Comparison of ENCODE assay signal across 15 cellular contexts in genomic region chr11:48029686-48030279, GRCh38. TPM values are rescaled to one million over a fixed set of nuclear protein-coding genes. Genes with fewer than 3 reads are reported as not detected.
DNase-seq lines count a peak whose midpoint lies in the region; TF ChIP-seq lines count a peak whose summit lies in the region.
"Had no signal": no experiment of that assay in that cellular context is flagged by ENCODE, and none has a peak within 500 bp of the region (broad histone marks: within the 10 kb centered on the region; RNA-seq: fewer than 3 reads in every experiment).

No MANE protein-coding gene starts in this region.

- intact Hi-C loops in Caco-2 (cut with micrococcal nuclease; ENCODE audit: unreplicated experiment): no loop called here
- intact Hi-C loops in posterior vena cava (cut with DNase I): loop anchor here in 1 of 2 donors (10.0 kb wide), 1 partner anchor 75 kb away; no protein-coding TSS in a partner anchor
- intact Hi-C loops in lower leg skin (cut with DNase I; ENCODE audit: low total_unique reads): no loop called here

- H3K4me1 ChIP-seq in Caco-2 (no peaks in the 10 kb centered on the region), adipocyte (ENCODE audit: control insufficient read depth, insufficient read depth, low read length) (peaks cover 30% of the 10 kb centered on the region)
- H3K4me1 ChIP-seq: ascending aorta, SJCRH30 had no signal

- CTCF ChIA-PET in Caco-2 (lab: Charles Lee): no interaction called here

- H3K27me3 Mint-ChIP-seq in Caco-2 (ENCODE audit: insufficient read depth, unreplicated experiment) (no peaks in the 10 kb centered on the region), progenitor cell of endocrine pancreas (no peaks in the 10 kb centered on the region)

- no TSS peak for BruUV-seq in Caco-2 (replicated peaks; lab: Mats Ljungman, UMichigan)

- 68 to 70% methylated on average over 5 of the region's 5 CpGs for WGBS in lower leg skin, 2 donors

- H3K4me1 Mint-ChIP-seq in Caco-2 (ENCODE audit: low read depth, unreplicated experiment) (peaks cover 8% of the 10 kb centered on the region), progenitor cell of endocrine pancreas (ENCODE audit: low read depth) (peaks cover 3% of the 10 kb centered on the region)

- TF ChIP-seq CTCF in Caco-2 (IDR thresholded peaks at IDR 0.05; ENCODE audit: insufficient read depth in 1 of 2, low read depth in 1 of 2, low read length in 1 of 2, severe bottlenecking in 1 of 2, unreplicated experiment in 1 of 2) (no peak), progenitor cell of endocrine pancreas (IDR thresholded peaks at IDR 0.05; ENCODE audit: unreplicated experiment) (no peak), lower leg skin (IDR thresholded peaks at IDR 0.05) (no peak)

- H3K36me3 Mint-ChIP-seq in Caco-2 (ENCODE audit: insufficient read depth, unreplicated experiment) (no peaks in the 10 kb centered on the region), progenitor cell of endocrine pancreas (ENCODE audit: insufficient read depth) (peaks cover 2% of the 10 kb centered on the region)

- H3K36me3 ChIP-seq in Caco-2 (ENCODE audit: control insufficient read depth, insufficient read depth, low read length): no peaks in the 10 kb centered on the region
- H3K36me3 ChIP-seq in adipocyte (ENCODE audit: control insufficient read depth, insufficient read depth, low read length, severe bottlenecking): no peaks in the 10 kb centered on the region
- H3K36me3 ChIP-seq: ascending aorta, left lung, SJCRH30, upper lobe of right lung had no signal

- no peak overlapping the region for H3K9ac ChIP-seq in adipocyte (ENCODE audit: low read length)

- H3K9me3 Mint-ChIP-seq in Caco-2 (ENCODE audit: unreplicated experiment): no peaks in the 10 kb centered on the region
- no peaks in the 10 kb centered on the region for H3K9me3 Mint-ChIP-seq in progenitor cell of endocrine pancreas (ENCODE audit: low read depth)

- POLR2A ChIA-PET in Caco-2 (lab: Charles Lee): no interaction called here

- H3K4me3 Mint-ChIP-seq in Caco-2 (ENCODE audit: unreplicated experiment) (no peak overlapping the region), progenitor cell of endocrine pancreas (ENCODE audit: low read depth) (no peak overlapping the region)

- H3K27me3 ChIP-seq in Caco-2 (replicated peaks; ENCODE audit: control insufficient read depth, insufficient read depth, low read length) (no peaks in the 10 kb centered on the region), adipocyte (replicated peaks; ENCODE audit: control insufficient read depth, insufficient read depth, low read length) (no peaks in the 10 kb centered on the region)
- H3K27me3 ChIP-seq: ascending aorta, left lung, SJCRH30, upper lobe of right lung had no signal

- H3K4me3 ChIP-seq in Caco-2 (ENCODE audit: low read depth, low read length) (no peak overlapping the region), adipocyte (ENCODE audit: low read length) (no peak overlapping the region), lower leg skin (ENCODE audit: low read depth, poor library complexity, severe bottlenecking) (no peak overlapping the region)
- H3K4me3 ChIP-seq: ascending aorta, SJCRH30, upper lobe of right lung had no signal

- H3K9me3 ChIP-seq in Caco-2: no peaks in the 10 kb centered on the region
- H3K9me3 ChIP-seq in adipocyte (ENCODE audit: control insufficient read depth, low read length): no peaks in the 10 kb centered on the region
- H3K9me3 ChIP-seq: ascending aorta, left lung, SJCRH30, upper lobe of right lung had no signal

- TF ChIP-seq POLR2A in lower leg skin (IDR thresholded peaks at IDR 0.05): no peak

- DNase-seq in Caco-2: no peak
- peak; percentile 72 for DNase-seq in NCI-H82 (lab: John Stamatoyannopoulos, UW)
- peak; percentile 29 for DNase-seq in adipocyte (ENCODE audit: low read depth)
- peak; percentile 9 for DNase-seq in posterior vena cava (ENCODE audit: low spot score)
- DNase-seq in effector CD4-positive, alpha-beta T cell: no peak
- no peak for DNase-seq in epidermal melanocyte (ENCODE audit: insufficient read length, low spot score)
- DNase-seq in progenitor cell of endocrine pancreas (ENCODE audit: low spot score, unreplicated experiment): no peak
- DNase-seq in lower leg skin (ENCODE audit: low spot score in 2 of 2): no peak
- DNase-seq: activated CD8-positive, alpha-beta memory T cell treated with anti-CD3 and anti-CD28 coated beads, Interleukin-2, amount 50 U/mL, for 4 hours; left lung; NCI-H1092 treated with DMSO at 0.1 percent for 48 hours; NK-92 treated with Interleukin-12 subunit alpha and Interleukin-12 subunit beta, amount 100 ng/mL, for 24 hours; SJCRH30; upper lobe of right lung had no signal

- H3K27ac Mint-ChIP-seq in Caco-2 (ENCODE audit: unreplicated experiment) (peak overlapping the region; percentile 25), progenitor cell of endocrine pancreas (no peak overlapping the region)

RNA-seq across cellular contexts. Expression of gene PTPRJ, which starts 49.4 kb away (rescaled TPM):
- 9.7 and 11.0 TPM in 2 replicates for total RNA-seq in Caco-2 (2022)
- 10 to 100 TPM; 17.4 to 19.7 TPM for total RNA-seq in posterior vena cava
- total RNA-seq in progenitor cell of endocrine pancreas: 18.9 and 19.1 TPM in 2 replicates
- total RNA-seq in lower leg skin: 10 to 100 TPM in 2 of 4 donors, 1 to 10 TPM in 2; 4.2 to 26.2 (median 9.2) TPM

Comparison
In these comparisons a context has a peak if more than half of its experiments do, and no peak if none do; other contexts are left out.
1. DNase-seq: peak in NCI-H82 (single experiment), adipocyte (single experiment) and posterior vena cava (single experiment); none in Caco-2 (0 of 2), effector CD4-positive, alpha-beta T cell (single experiment), epidermal melanocyte (single experiment), progenitor cell of endocrine pancreas (single experiment) and lower leg skin (0 of 2).